1 cellular context compared by ENCODE assay signal in the genomic region with DNA sequence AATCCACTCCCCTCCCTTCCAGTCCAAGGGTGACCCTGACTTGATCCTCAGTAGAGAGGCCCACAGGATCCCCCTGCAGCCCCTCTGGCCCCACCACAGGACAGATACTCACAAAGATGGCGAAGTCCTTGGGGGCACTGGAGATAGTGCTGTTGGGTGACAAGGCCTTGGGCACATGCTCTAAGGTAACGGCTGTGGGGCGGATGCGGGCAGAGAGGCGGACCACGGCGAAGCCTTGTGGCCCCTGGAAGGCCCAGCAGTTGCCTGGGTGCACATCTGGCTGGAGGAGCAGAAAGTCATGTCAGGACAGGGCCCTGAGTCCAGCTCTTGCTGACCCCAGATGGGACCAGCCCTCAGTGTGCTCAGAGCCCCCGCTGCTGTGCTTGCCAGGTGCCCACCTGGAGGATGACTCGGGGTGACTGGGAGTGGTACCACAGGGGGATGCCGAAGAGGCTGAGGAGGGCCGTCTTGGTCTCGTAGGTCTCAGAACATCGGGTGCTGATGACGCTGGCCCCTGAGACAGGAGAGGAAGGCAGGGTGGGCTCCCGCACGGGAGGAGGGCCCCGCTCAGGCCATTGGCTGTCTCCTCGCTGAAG.
TF ChIP-seq lines count a peak whose summit lies in the region.

No MANE protein-coding gene starts in this region.

TF ChIP-seq in GM12878, 131 proteins besides CTCF, POLR2A, EP300 and RAD21:
- no peak for TF ChIP-seq HCFC1 (IDR thresholded peaks at IDR 0.05; ENCODE audit: low read length)
- TF ChIP-seq POLR2AphosphoS5 (IDR thresholded peaks at IDR 0.05; ENCODE audit: low read length), result peak; percentile 18; the same call in 1 of the 2 replicates
- TF ChIP-seq PAX5 (IDR thresholded peaks at IDR 0.05; ENCODE audit: borderline replicate concordance, low read depth, low read length), result no peak
- no peak for TF ChIP-seq SMARCA5 (IDR thresholded peaks at IDR 0.05)
